ENCODE assay signal across 13 cellular contexts in genomic region chr1:16900771-16901170, GRCh38. TPM values are rescaled to one million over a fixed set of nuclear protein-coding genes. Genes with fewer than 3 reads are reported as not detected.
DNase-seq lines count a peak whose midpoint lies in the region; ATAC-seq and TF ChIP-seq lines count a peak whose summit lies in the region.
"Had no signal": no experiment of that assay in that cellular context is flagged by ENCODE, and none has a peak within 500 bp of the region (broad histone marks: within the 10 kb centered on the region; RNA-seq: fewer than 3 reads in every experiment).

No MANE protein-coding gene starts in this region.

- H3K27me3 ChIP-seq in endodermal cell (ENCODE audit: control insufficient read depth, insufficient read depth, low read length, poor library complexity, severe bottlenecking) = no peaks in the 10 kb centered on the region
- H3K27me3 ChIP-seq: brain microvascular endothelial cell had no signal

- no peaks in the 10 kb centered on the region for H3K9me3 ChIP-seq in endodermal cell (ENCODE audit: control insufficient read depth, low read length)

- ATAC-seq in HG02759 (IDR thresholded peaks at IDR 0.05; ENCODE audit: unreplicated experiment) = no peak
- ATAC-seq in HG02610 (IDR thresholded peaks at IDR 0.05; ENCODE audit: unreplicated experiment) = no peak

- peaks cover 22% of the 10 kb centered on the region for H3K4me1 Mint-ChIP-seq in endodermal cell

- no peaks in the 10 kb centered on the region for H3K27me3 Mint-ChIP-seq in endodermal cell (ENCODE audit: insufficient read depth)

- H3K9me3 Mint-ChIP-seq in endodermal cell = no peaks in the 10 kb centered on the region

- H3K4me3 Mint-ChIP-seq in endodermal cell = no peak overlapping the region

- DNase-seq in AG04449 (ENCODE audit: low read depth, low spot score) (no peak), EH (ENCODE audit: low read depth) (peak; percentile 41), NCI-H69 (lab: John Stamatoyannopoulos, UW) (peak; percentile 6), endodermal cell (peak; percentile 64), SHP77 (lab: John Stamatoyannopoulos, UW) (no peak)
- no peak for DNase-seq in central memory CD4-positive, alpha-beta T cell
- DNase-seq: activated CD8-positive, alpha-beta memory T cell treated with anti-CD3 and anti-CD28 coated beads, Interleukin-2, amount 50 U/mL, for 4 hours; brain microvascular endothelial cell; H7; mesenchymal stem cell; NCI-H1694 treated with DMSO at 0.1 percent for 48 hours had no signal

- CTCF ChIA-PET in AG04449 (lab: Yijun Ruan, JAX) = no interaction called here

- peak overlapping the region; percentile 53 for H3K27ac Mint-ChIP-seq in endodermal cell

- no peaks in the 10 kb centered on the region for H3K36me3 Mint-ChIP-seq in endodermal cell (ENCODE audit: low read depth)

- no peak overlapping the region for H3K27ac ChIP-seq in endodermal cell (ENCODE audit: low read depth, low read length)
- H3K27ac ChIP-seq: brain microvascular endothelial cell had no signal

- TF ChIP-seq CTCF in AG04449 (IDR thresholded peaks at IDR 0.05; ENCODE audit: insufficient read depth, low read length, missing control alignments) (peak; percentile 46), endodermal cell (conservative IDR thresholded peaks at IDR 0.05) (peak; percentile 31)

- POLR2A ChIA-PET in AG04449 (lab: Yijun Ruan, JAX) = no interaction called here

- no peak overlapping the region for H3K9ac ChIP-seq in endodermal cell (ENCODE audit: extremely low read depth, low read length, poor library complexity, severe bottlenecking)

- peaks cover 5% of the 10 kb centered on the region for H3K4me1 ChIP-seq in endodermal cell (ENCODE audit: control insufficient read depth, insufficient read depth, low read length)

- H3K36me3 ChIP-seq in endodermal cell (ENCODE audit: control insufficient read depth, insufficient read depth, low read length) = no peaks in the 10 kb centered on the region
- H3K36me3 ChIP-seq: brain microvascular endothelial cell had no signal

- WGBS in endodermal cell (ENCODE audit: insufficient coverage in 1 of 2, insufficient read length in 1 of 2), 2 experiments = 69 to 75% methylated on average over 2 to 4 of the region's 4 CpGs

- H3K4me3 ChIP-seq in AG04449 (ENCODE audit: low read depth, low read length) = no peak overlapping the region
- no peak overlapping the region for H3K4me3 ChIP-seq in endodermal cell (ENCODE audit: low read length)

RNA-seq across cellular contexts. Expression of gene RNU1-2, which starts 5.0 kb away (rescaled TPM):
- 1,000 to 10,000 TPM; 2,483 to 3,611 TPM for total RNA-seq in endodermal cell
- polyA plus RNA-seq in endodermal cell (2013, experiment 1 of 2) = 11,872 TPM
- 14,577 TPM for polyA plus RNA-seq in endodermal cell (2013, experiment 2 of 2)

RNA-seq across cellular contexts. Expression of gene CROCC, which starts 21.0 kb away (rescaled TPM):
- total RNA-seq in endodermal cell = 10 to 100 TPM; 58.4 to 61.8 TPM
- 38.9 TPM for polyA plus RNA-seq in endodermal cell (2013, experiment 1 of 2)
- 33.9 TPM for polyA plus RNA-seq in endodermal cell (2013, experiment 2 of 2)

Comparison
In these comparisons a context has a peak if more than half of its experiments do, and no peak if none do; other contexts are left out.
1. DNase-seq: peak in EH (single experiment), NCI-H69 (single experiment) and endodermal cell (single experiment); none in AG04449 (single experiment), SHP77 (0 of 2) and central memory CD4-positive, alpha-beta T cell (single experiment).